15 cellular contexts compared by ENCODE assay signal in the genomic region with DNA sequence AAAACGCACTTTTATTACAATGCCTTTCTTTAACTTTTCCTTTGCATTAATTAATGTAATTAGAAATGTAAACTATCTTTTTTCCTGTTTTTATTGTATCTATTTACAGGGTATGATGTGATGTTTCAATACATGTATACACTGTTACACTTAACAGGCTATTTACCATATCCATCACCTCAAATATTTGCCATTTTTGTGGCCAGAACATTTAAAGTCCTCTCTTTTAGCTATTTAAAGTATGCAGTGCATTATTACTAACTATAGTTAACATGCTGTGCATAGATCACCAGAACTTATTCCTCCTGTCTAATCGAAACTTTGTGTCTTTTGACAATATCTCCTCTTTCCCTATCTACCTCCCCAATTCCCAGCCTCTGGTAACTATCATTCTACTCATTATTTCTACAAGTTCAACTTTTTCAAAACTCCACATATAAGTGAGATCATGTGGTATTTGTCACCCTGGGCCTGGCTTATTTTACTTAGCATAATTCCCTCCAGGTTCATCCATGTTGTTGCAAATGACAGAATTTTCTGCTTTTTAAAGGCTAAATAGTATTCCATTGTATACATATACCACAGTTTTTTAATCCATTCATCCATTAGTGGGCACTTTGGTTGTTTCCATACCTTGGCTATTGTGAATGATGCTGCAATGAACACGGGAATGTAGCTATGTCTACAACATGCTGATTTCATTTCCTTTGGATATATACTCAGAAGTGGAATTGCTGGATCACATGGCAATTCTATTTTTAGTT. TPM values are rescaled to one million over a fixed set of nuclear protein-coding genes. Genes with fewer than 3 reads are reported as not detected.
"Had no signal": no experiment of that assay in that cellular context is flagged by ENCODE, and none has a peak within 500 bp of the region (broad histone marks: within the 10 kb centered on the region; RNA-seq: fewer than 3 reads in every experiment).

No MANE protein-coding gene starts in this region.

- H3K4me3 Mint-ChIP-seq: activated naive CD4-positive, alpha-beta T cell treated with anti-CD3 and anti-CD28 coated beads, Interleukin-2, amount 50 U/mL, for 24 hours; neural crest cell; stimulated activated naive CD8-positive, alpha-beta T cell treated with anti-CD3 and anti-CD28 coated beads, Interleukin-15, Interleukin-2, amounts not matched to agents 100 ng/mL and 50 ng/mL, for 24 hours had no signal

- H3K36me3 Mint-ChIP-seq: activated naive CD4-positive, alpha-beta T cell treated with anti-CD3 and anti-CD28 coated beads, Interleukin-2, amount 50 U/mL, for 24 hours had no signal

- DNase-seq: activated CD4-positive, alpha-beta T cell treated with anti-CD3 and anti-CD28 coated beads, Interleukin-2, amount 50 U/mL, for 1 hour; activated T-cell treated with anti-CD3 and anti-CD28 coated beads, Interleukin-2, amount 50 U/mL, for 1 hour; gastrocnemius medialis; kidney; ovary; stimulated activated CD4-positive, alpha-beta T cell treated with anti-CD3 and anti-CD28 coated beads, Interleukin-15, amount 100 ng/mL, for 24 hours; stimulated activated CD4-positive, alpha-beta T cell treated with anti-CD3 and anti-CD28 coated beads, Interleukin-4, amount 100 ng/mL, for 24 hours; T-helper 2 cell; uterus had no signal

- H3K9me3 ChIP-seq: gastrocnemius medialis, ovary, uterus had no signal

- H3K4me3 ChIP-seq: gastrocnemius medialis, ovary, uterus had no signal

- H3K4me1 ChIP-seq: gastrocnemius medialis, uterus had no signal

- H3K27me3 ChIP-seq: gastrocnemius medialis, ovary, uterus had no signal

- H3K36me3 ChIP-seq: gastrocnemius medialis, ovary, uterus had no signal

- ATAC-seq: gastrocnemius medialis had no signal

- H3K27ac Mint-ChIP-seq: activated naive CD4-positive, alpha-beta T cell treated with anti-CD3 and anti-CD28 coated beads, Interleukin-2, amount 50 U/mL, for 24 hours; stimulated activated naive CD8-positive, alpha-beta T cell treated with anti-CD3 and anti-CD28 coated beads, Interleukin-15, Interleukin-2, amounts not matched to agents 100 ng/mL and 50 ng/mL, for 24 hours had no signal

- H3K27ac ChIP-seq: ovary, uterus had no signal

- H3K4me1 Mint-ChIP-seq: activated naive CD4-positive, alpha-beta T cell treated with anti-CD3 and anti-CD28 coated beads, Interleukin-2, amount 50 U/mL, for 24 hours had no signal

RNA-seq across cellular contexts. Expression of gene OR2K2, which starts 32.8 kb away (rescaled TPM):
- total RNA-seq: bronchial epithelial cell, endothelial cell of umbilical vein, kidney, neural crest cell, ovary, uterus had no signal
- polyA plus RNA-seq: endothelial cell of umbilical vein, ovary, thymus had no signal
